Comparison of ENCODE assay signal across 1 cellular context in genomic region chr19:54473071-54473941, GRCh38.
TF ChIP-seq lines count a peak whose summit lies in the region.

TSS of gene CDC42EP5 (minus strand) at chr19:54473296. CDS start at chr19:54465547, 7,749 bp downstream.

TF ChIP-seq in HEK293, 187 proteins besides CTCF, POLR2A, EP300 and RAD21 (continued from another document):
- no peak for TF ChIP-seq PRDM2 (tag by site-specific recombination; IDR thresholded peaks at IDR 0.05; ENCODE audit: borderline replicate concordance)
- peak; percentile 77 for TF ChIP-seq GLIS2 (tag by site-specific recombination; IDR thresholded peaks at IDR 0.05)
- peak; percentile 91 for TF ChIP-seq PRDM1 (tag by site-specific recombination; IDR thresholded peaks at IDR 0.05)
- peak; percentile 32; the same call in 1 of the 2 replicates for TF ChIP-seq PATZ1 (tag by site-specific recombination; IDR thresholded peaks at IDR 0.05)
- 0 out of 2 replicates have a peak, but pooled peaks have one; percentile 13 for TF ChIP-seq ZBTB21 (tag by site-specific recombination; IDR thresholded peaks at IDR 0.05)
- peak; percentile 44; the same call in 1 of the 2 replicates for TF ChIP-seq ZNF600 (tag by site-specific recombination; IDR thresholded peaks at IDR 0.05)
- no peak for TF ChIP-seq ZNF747 (tag by site-specific recombination; IDR thresholded peaks at IDR 0.05)
- peak; percentile 85 for TF ChIP-seq ZNF341 (tag by site-specific recombination; IDR thresholded peaks at IDR 0.05; ENCODE audit: low read depth)
- no peak for TF ChIP-seq ZSCAN18 (tag by site-specific recombination; IDR thresholded peaks at IDR 0.05)
- peak; percentile 58 for TF ChIP-seq ZNF335 (tag by site-specific recombination; conservative IDR thresholded peaks at IDR 0.05)
- TF ChIP-seq GFI1B (tag by site-specific recombination; IDR thresholded peaks at IDR 0.05) = peak; percentile 56
- TF ChIP-seq ZNF174 (tag by site-specific recombination; IDR thresholded peaks at IDR 0.05) = no peak
- peak; percentile 95 for TF ChIP-seq PRDM10 (tag by site-specific recombination; IDR thresholded peaks at IDR 0.05)
- no peak for TF ChIP-seq ZBTB1 (tag by site-specific recombination; IDR thresholded peaks at IDR 0.05)
- 0 out of 2 replicates have a peak, but pooled peaks have one; percentile 34 for TF ChIP-seq SP7 (tag by site-specific recombination; IDR thresholded peaks at IDR 0.05)
- no peak for TF ChIP-seq ZNF404 (tag by site-specific recombination; IDR thresholded peaks at IDR 0.05)
- no peak for TF ChIP-seq WT1 (tag by site-specific recombination; IDR thresholded peaks at IDR 0.05)
